9 cellular contexts compared by ENCODE assay signal in genomic region chr7:73423519-73424485, GRCh38. TPM values are rescaled to one million over a fixed set of nuclear protein-coding genes. Genes with fewer than 3 reads are reported as not detected.
DNase-seq lines count a peak whose midpoint lies in the region; ATAC-seq and TF ChIP-seq lines count a peak whose summit lies in the region.
"Had no signal": no experiment of that assay in that cellular context is flagged by ENCODE, and none has a peak within 500 bp of the region (broad histone marks: within the 10 kb centered on the region; RNA-seq: fewer than 3 reads in every experiment).

No MANE protein-coding gene starts in this region.

- H3K27ac Mint-ChIP-seq in stimulated activated effector memory CD8-positive, alpha-beta T cell treated with anti-CD3 and anti-CD28 coated beads, Interleukin-12 subunit alpha, Interleukin-12 subunit beta, amount 100 ng/mL, for 72 hours = no peak overlapping the region
- no peak overlapping the region for H3K27ac Mint-ChIP-seq in activated T-cell treated with anti-CD3 and anti-CD28 coated beads, Interleukin-2, amount 50 U/mL, for 72 hours

- H3K9me3 Mint-ChIP-seq in stimulated activated effector memory CD8-positive, alpha-beta T cell treated with anti-CD3 and anti-CD28 coated beads, Interleukin-12 subunit alpha, Interleukin-12 subunit beta, amount 100 ng/mL, for 72 hours = no peaks in the 10 kb centered on the region
- H3K9me3 Mint-ChIP-seq in activated T-cell treated with anti-CD3 and anti-CD28 coated beads, Interleukin-2, amount 50 U/mL, for 72 hours = no peaks in the 10 kb centered on the region

- DNase-seq in astrocyte of the spinal cord (ENCODE audit: low read depth, low spot score) (peak; percentile 29), iPS-NIHi7 (ENCODE audit: extremely low spot score) (peak; percentile 56), ecto neural progenitor cell (ENCODE audit: low spot score) (no peak), DMS 273 (lab: John Stamatoyannopoulos, UW; ENCODE audit: unreplicated experiment) (no peak)
- DNase-seq in stimulated activated effector memory CD8-positive, alpha-beta T cell treated with anti-CD3 and anti-CD28 coated beads, Interleukin-12 subunit alpha, Interleukin-12 subunit beta, amount 100 ng/mL, for 72 hours (ENCODE audit: low spot score in 2 of 2) = no peak
- no peak for DNase-seq in activated T-cell treated with anti-CD3 and anti-CD28 coated beads, Interleukin-2, amount 50 U/mL, for 72 hours
- DNase-seq: GF-D8 had no signal

- no peak overlapping the region for H3K4me3 Mint-ChIP-seq in stimulated activated effector memory CD8-positive, alpha-beta T cell treated with anti-CD3 and anti-CD28 coated beads, Interleukin-12 subunit alpha, Interleukin-12 subunit beta, amount 100 ng/mL, for 72 hours
- H3K4me3 Mint-ChIP-seq in activated T-cell treated with anti-CD3 and anti-CD28 coated beads, Interleukin-2, amount 50 U/mL, for 72 hours = no peak overlapping the region

- ATAC-seq in GM21529 (IDR thresholded peaks at IDR 0.05; ENCODE audit: unreplicated experiment) (peak; percentile 50), HG03196 (IDR thresholded peaks at IDR 0.05; ENCODE audit: unreplicated experiment) (no peak)
- peak; percentile 9 for ATAC-seq in stimulated activated effector memory CD8-positive, alpha-beta T cell treated with anti-CD3 and anti-CD28 coated beads, Interleukin-12 subunit alpha, Interleukin-12 subunit beta, amount 100 ng/mL, for 72 hours
- ATAC-seq in activated T-cell treated with anti-CD3 and anti-CD28 coated beads, Interleukin-2, amount 50 U/mL, for 72 hours (replicated peaks in 1 of 2) = no peak

- no peak overlapping the region for H3K4me3 ChIP-seq in astrocyte of the spinal cord (ENCODE audit: low read depth, low read length)

- H3K27me3 Mint-ChIP-seq in activated T-cell treated with anti-CD3 and anti-CD28 coated beads, Interleukin-2, amount 50 U/mL, for 72 hours (ENCODE audit: low read depth) = no peaks in the 10 kb centered on the region

- no peaks in the 10 kb centered on the region for H3K4me1 Mint-ChIP-seq in stimulated activated effector memory CD8-positive, alpha-beta T cell treated with anti-CD3 and anti-CD28 coated beads, Interleukin-12 subunit alpha, Interleukin-12 subunit beta, amount 100 ng/mL, for 72 hours
- H3K4me1 Mint-ChIP-seq in activated T-cell treated with anti-CD3 and anti-CD28 coated beads, Interleukin-2, amount 50 U/mL, for 72 hours (ENCODE audit: low read depth) = no peaks in the 10 kb centered on the region

- TF ChIP-seq CTCF in astrocyte of the spinal cord (IDR thresholded peaks at IDR 0.05; ENCODE audit: low read depth, low read length) = no peak

- no peaks in the 10 kb centered on the region for H3K36me3 Mint-ChIP-seq in stimulated activated effector memory CD8-positive, alpha-beta T cell treated with anti-CD3 and anti-CD28 coated beads, Interleukin-12 subunit alpha, Interleukin-12 subunit beta, amount 100 ng/mL, for 72 hours
- no peaks in the 10 kb centered on the region for H3K36me3 Mint-ChIP-seq in activated T-cell treated with anti-CD3 and anti-CD28 coated beads, Interleukin-2, amount 50 U/mL, for 72 hours (ENCODE audit: insufficient read depth in 2 of 2)

- in situ Hi-C loops in astrocyte of the spinal cord (cut with HindIII; ENCODE audit: low sequenced_read_pairs) = no loop called here

RNA-seq across cellular contexts. Expression of gene FZD9, which starts 9.8 kb away (rescaled TPM):
- total RNA-seq in activated T-cell treated with anti-CD3 and anti-CD28 coated beads, Interleukin-2, amount 50 U/mL, for 72 hours = under 1 TPM; 0.14 to 0.29 TPM

Comparison
In these comparisons a context has a peak if more than half of its experiments do, and no peak if none do; other contexts are left out.
1. ATAC-seq: peak in GM21529 (single experiment) and stimulated activated effector memory CD8-positive, alpha-beta T cell treated with anti-CD3 and anti-CD28 coated beads, Interleukin-12 subunit alpha, Interleukin-12 subunit beta, amount 100 ng/mL, for 72 hours (single experiment); none in activated T-cell treated with anti-CD3 and anti-CD28 coated beads, Interleukin-2, amount 50 U/mL, for 72 hours (0 of 2) and HG03196 (single experiment).
2. DNase-seq: peak in astrocyte of the spinal cord (single experiment) and iPS-NIHi7 (single experiment); none in stimulated activated effector memory CD8-positive, alpha-beta T cell treated with anti-CD3 and anti-CD28 coated beads, Interleukin-12 subunit alpha, Interleukin-12 subunit beta, amount 100 ng/mL, for 72 hours (0 of 2), activated T-cell treated with anti-CD3 and anti-CD28 coated beads, Interleukin-2, amount 50 U/mL, for 72 hours (0 of 2), ecto neural progenitor cell (single experiment) and DMS 273 (single experiment).